In the genomic region with DNA sequence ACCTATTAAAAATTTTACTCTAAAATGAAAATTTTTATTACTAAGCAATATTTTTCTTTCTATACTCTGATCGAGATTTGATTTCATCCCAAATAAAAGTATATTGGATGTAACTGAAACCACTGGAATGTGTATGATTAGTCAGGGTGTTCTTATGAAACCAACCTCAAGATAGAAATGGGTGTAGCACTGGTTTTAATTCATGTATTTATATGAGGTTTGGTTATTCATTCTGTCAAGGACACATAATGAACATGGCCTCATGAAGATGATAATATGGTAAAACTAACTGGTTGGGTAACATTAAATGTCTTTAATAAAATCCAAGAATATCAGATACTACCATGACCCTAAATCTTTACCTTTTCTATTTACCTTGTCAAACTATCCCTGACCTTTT, we compare ENCODE assay signal across 25 cellular contexts.
DNase-seq lines count a peak whose midpoint lies in the region; ATAC-seq, FAIRE-seq and TF ChIP-seq lines count a peak whose summit lies in the region.
"Had no signal": no experiment of that assay in that cellular context is flagged by ENCODE, and none has a peak within 500 bp of the region (broad histone marks: within the 10 kb centered on the region; RNA-seq: fewer than 3 reads in every experiment).

No MANE protein-coding gene starts in this region.

- no peaks in the 10 kb centered on the region for H3K9me3 ChIP-seq in IMR-90 (ENCODE audit: control insufficient read depth, insufficient read depth, low read length)
- H3K9me3 ChIP-seq in astrocyte (ENCODE audit: insufficient read depth, low read depth, low read length) = no peaks in the 10 kb centered on the region

- no peak overlapping the region for H3K18ac ChIP-seq in IMR-90 (ENCODE audit: low read depth, low read length)

- TF ChIP-seq CTCF in IMR-90 (conservative IDR thresholded peaks at IDR 0.05; ENCODE audit: low read depth, low read length) = no peak
- TF ChIP-seq CTCF in astrocyte (IDR thresholded peaks at IDR 0.05; ENCODE audit: insufficient read depth, low read depth, low read length) = no peak
- TF ChIP-seq CTCF in fibroblast of mammary gland (conservative IDR thresholded peaks at IDR 0.05; ENCODE audit: control insufficient read depth, insufficient read depth, low read depth, low read length) = no peak

- no peak overlapping the region for H3K4me3 Mint-ChIP-seq in astrocyte (ENCODE audit: unreplicated experiment)
- H3K4me3 Mint-ChIP-seq: CD8-positive, alpha-beta memory T cell had no signal

- H3K79me2 ChIP-seq in astrocyte (ENCODE audit: insufficient read depth, low read length) = no peaks in the 10 kb centered on the region

- H3K9ac ChIP-seq in IMR-90 (ENCODE audit: low read depth, low read length) (no peak overlapping the region), astrocyte (ENCODE audit: low read length) (no peak overlapping the region)

- H3K14ac ChIP-seq in IMR-90 (replicated peaks; ENCODE audit: low read depth, low read length) = no peak overlapping the region

- no peaks in the 10 kb centered on the region for H3K4me1 ChIP-seq in IMR-90 (ENCODE audit: control insufficient read depth, insufficient read depth, low read length)
- H3K4me1 ChIP-seq in astrocyte (ENCODE audit: insufficient read depth, low read length) = no peaks in the 10 kb centered on the region

- no peaks in the 10 kb centered on the region for H3K4me1 Mint-ChIP-seq in astrocyte (ENCODE audit: low read depth, unreplicated experiment)
- H3K4me1 Mint-ChIP-seq: CD8-positive, alpha-beta memory T cell had no signal

- H3K9me1 ChIP-seq in IMR-90 (ENCODE audit: insufficient read depth, low read length) = no peaks in the 10 kb centered on the region

- no peak overlapping the region for H3K4me2 ChIP-seq in IMR-90 (ENCODE audit: low read depth, low read length)
- H3K4me2 ChIP-seq in astrocyte (ENCODE audit: low read length) = no peak overlapping the region

- no peak overlapping the region for H2BK15ac ChIP-seq in IMR-90 (ENCODE audit: low read depth, low read length)

- no peaks in the 10 kb centered on the region for H3K27me3 Mint-ChIP-seq in astrocyte (ENCODE audit: low read depth, unreplicated experiment)
- H3K27me3 Mint-ChIP-seq: CD8-positive, alpha-beta memory T cell had no signal

- H4K5ac ChIP-seq in IMR-90 (ENCODE audit: low read depth, low read length) = no peak overlapping the region; the same call in 1 of the 2 replicates

- POLR2A ChIA-PET in IMR-90 (lab: Charles Lee; ENCODE audit: unreplicated experiment) = no interaction called here

- H2BK20ac ChIP-seq in IMR-90 (ENCODE audit: low read depth, low read length) = no peak overlapping the region

- peaks cover 12% of the 10 kb centered on the region for H3K36me3 ChIP-seq in IMR-90 (ENCODE audit: control insufficient read depth, insufficient read depth, low read length)
- peaks cover 5% of the 10 kb centered on the region for H3K36me3 ChIP-seq in astrocyte (ENCODE audit: insufficient read depth, low read length)

- H3K27ac ChIP-seq in IMR-90 (ENCODE audit: insufficient read depth, low read length) (no peak overlapping the region; the same call in 1 of the 2 replicates), astrocyte (ENCODE audit: low read depth, low read length) (no peak overlapping the region)
- H3K27ac ChIP-seq: HL-60, SK-N-MC had no signal

- no peak for TF ChIP-seq POLR2A in IMR-90 (IDR thresholded peaks at IDR 0.05; ENCODE audit: low read depth, low read length)

- no peak overlapping the region for H3K4ac ChIP-seq in IMR-90 (ENCODE audit: low read depth, low read length)

- no peak overlapping the region for H2AK9ac ChIP-seq in IMR-90 (replicated peaks; ENCODE audit: low read depth, low read length, poor library complexity)

- no peak overlapping the region for H2AK5ac ChIP-seq in IMR-90 (ENCODE audit: low read depth, low read length)

- CTCF ChIA-PET in IMR-90 (lab: Yijun Ruan, JAX) = no interaction called here

- H3K79me1 ChIP-seq in IMR-90 (ENCODE audit: low read depth in 1 of 2, low read length in 2 of 2) = no peaks in the 10 kb centered on the region; a peak in 1 of 4 replicates

- intact Hi-C loops in IMR-90 (cut with micrococcal nuclease) = no loop called here

- ATAC-seq in IMR-90 (ENCODE audit: low read depth) (no peak), GM21526 (IDR thresholded peaks at IDR 0.05; ENCODE audit: low FRiP score, unreplicated experiment) (no peak)

- peaks cover 10% of the 10 kb centered on the region for H3K36me3 Mint-ChIP-seq in astrocyte (ENCODE audit: low read depth, unreplicated experiment)
- H3K36me3 Mint-ChIP-seq: CD8-positive, alpha-beta memory T cell had no signal

- no peak overlapping the region for H3K27ac Mint-ChIP-seq in astrocyte (ENCODE audit: unreplicated experiment)
- H3K27ac Mint-ChIP-seq: CD8-positive, alpha-beta memory T cell had no signal

- no peaks in the 10 kb centered on the region for H3K27me3 ChIP-seq in IMR-90 (ENCODE audit: control insufficient read depth, insufficient read depth, low read length)
- H3K27me3 ChIP-seq in astrocyte (ENCODE audit: insufficient read depth, low read length) = no peaks in the 10 kb centered on the region

- dilution Hi-C loops in IMR-90 (cut with HindIII; ENCODE audit: low sequenced_read_pairs, unreplicated experiment) = no loop called here

- no TSS peak for BruUV-seq in IMR-90 (replicated peaks; lab: Mats Ljungman, UMichigan)

- H4K91ac ChIP-seq in IMR-90 (ENCODE audit: insufficient read depth, low read depth, low read length) = no peak overlapping the region

- no peak overlapping the region for H3K56ac ChIP-seq in IMR-90 (ENCODE audit: extremely low read depth, insufficient read depth, low read length)

- no CpG with 5 or more reads among the region's 1 CpG for WGBS in IMR-90 (ENCODE audit: extremely low coverage in 2 of 2, insufficient read length in 1 of 2), 2 experiments

- no peak overlapping the region for H4K8ac ChIP-seq in IMR-90 (ENCODE audit: low read depth in 2 of 2, low read length in 2 of 2)

- in situ Hi-C loops in IMR-90 (cut with MboI; ENCODE audit: low sequenced_read_pairs) = no loop called here

- H3K23ac ChIP-seq in IMR-90 (ENCODE audit: low read depth, low read length) = no peak overlapping the region

- H2BK120ac ChIP-seq in IMR-90 (ENCODE audit: low read depth, low read length) = no peak overlapping the region

- DNase-seq in EH (ENCODE audit: low read depth) (peak; percentile 9), IMR-90 (peak; percentile 31), astrocyte (ENCODE audit: low read depth) (no peak), fibroblast of mammary gland (ENCODE audit: low read depth) (peak; percentile 44), DMS53 (lab: John Stamatoyannopoulos, UW) (no peak)
- DNase-seq in stimulated activated CD4-positive, alpha-beta T cell treated with anti-CD3 and anti-CD28 coated beads, Interleukin-4, amount 100 ng/mL, for 1 hour = no peak
- no peak for DNase-seq in stimulated activated CD4-positive, alpha-beta T cell treated with anti-CD3 and anti-CD28 coated beads, Interleukin-15, amount 100 ng/mL, for 24 hours
- DNase-seq: 8988T; AML-193; C1 segment of cervical spinal cord; Calu3; CD8-positive, alpha-beta memory T cell; EL; H7; KG1; NCI-H1417; NCI-H1694 treated with DMSO at 0.1 percent for 48 hours; NCI-H2081 treated with DMSO at 0.1 percent for 48 hours; NCI-H446 treated with DMSO at 0.1 percent for 48 hours; NCI-H526 treated with DMSO at 0.1 percent for 48 hours; SHP77 treated with DMSO at 0.1 percent for 48 hours; SW 1271 had no signal

- H2AFZ ChIP-seq in IMR-90 (replicated peaks; ENCODE audit: low read length, poor library complexity) (no peak overlapping the region), astrocyte (ENCODE audit: low read depth, low read length) (no peak overlapping the region)

- H3K4me3 ChIP-seq in IMR-90 (ENCODE audit: insufficient read depth, low read depth, low read length) (no peak overlapping the region), astrocyte (ENCODE audit: insufficient read depth, low read depth, low read length) (no peak overlapping the region), fibroblast of mammary gland (ENCODE audit: control insufficient read depth, low read depth, low read length) (no peak overlapping the region)
- H3K4me3 ChIP-seq: SK-N-MC had no signal

- peaks cover 2% of the 10 kb centered on the region for H3K9me3 Mint-ChIP-seq in astrocyte (ENCODE audit: unreplicated experiment)

- peak overlapping the region; percentile 45 for H2BK5ac ChIP-seq in IMR-90 (ENCODE audit: low read depth, low read length, poor library complexity, severe bottlenecking)

- FAIRE-seq in astrocyte (lab: Jason Lieb, UNC) = peak; percentile 74

- H4K20me1 ChIP-seq in IMR-90 (ENCODE audit: insufficient read depth, low read length) (no peaks in the 10 kb centered on the region), astrocyte (ENCODE audit: insufficient read depth, low read length) (no peaks in the 10 kb centered on the region)

- TF ChIP-seq RAD21 in IMR-90 (IDR thresholded peaks at IDR 0.05; ENCODE audit: low read length) = no peak

TF ChIP-seq in IMR-90, 13 proteins besides CTCF, POLR2A, EP300 and RAD21 (continues in another document):
- TF ChIP-seq MXI1 (IDR thresholded peaks at IDR 0.05; ENCODE audit: borderline replicate concordance, low read depth, low read length) (no peak), CHD1 (IDR thresholded peaks at IDR 0.05; ENCODE audit: low read depth, low read length) (no peak), CEBPB (IDR thresholded peaks at IDR 0.05; ENCODE audit: low read depth, low read length) (no peak), RCOR1 (IDR thresholded peaks at IDR 0.05; ENCODE audit: insufficient replicate concordance, low read length) (no peak), MAFK (IDR thresholded peaks at IDR 0.05; ENCODE audit: low read depth, low read length) (no peak), BHLHE40 (IDR thresholded peaks at IDR 0.05; ENCODE audit: low read depth, low read length) (no peak), FOS (IDR thresholded peaks at IDR 0.05; ENCODE audit: low read depth, low read length) (no peak), ELK1 (IDR thresholded peaks at IDR 0.05; ENCODE audit: borderline replicate concordance, low read depth, low read length) (no peak)
- TF ChIP-seq, protein P1, sequence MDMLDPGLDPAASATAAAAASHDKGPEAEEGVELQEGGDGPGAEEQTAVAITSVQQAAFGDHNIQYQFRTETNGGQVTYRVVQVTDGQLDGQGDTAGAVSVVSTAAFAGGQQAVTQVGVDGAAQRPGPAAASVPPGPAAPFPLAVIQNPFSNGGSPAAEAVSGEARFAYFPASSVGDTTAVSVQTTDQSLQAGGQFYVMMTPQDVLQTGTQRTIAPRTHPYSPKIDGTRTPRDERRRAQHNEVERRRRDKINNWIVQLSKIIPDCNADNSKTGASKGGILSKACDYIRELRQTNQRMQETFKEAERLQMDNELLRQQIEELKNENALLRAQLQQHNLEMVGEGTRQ (IDR thresholded peaks at IDR 0.05; ENCODE audit: low read depth, low read length) = no peak

Comparison
In these comparisons a context has a peak if more than half of its experiments do, and no peak if none do; other contexts are left out.
1. DNase-seq: peak in EH (single experiment), IMR-90 (single experiment) and fibroblast of mammary gland (single experiment); none in astrocyte (single experiment), stimulated activated CD4-positive, alpha-beta T cell treated with anti-CD3 and anti-CD28 coated beads, Interleukin-4, amount 100 ng/mL, for 1 hour (single experiment), stimulated activated CD4-positive, alpha-beta T cell treated with anti-CD3 and anti-CD28 coated beads, Interleukin-15, amount 100 ng/mL, for 24 hours (single experiment) and DMS53 (single experiment).